In genomic region chr19:28332351-28332750, GRCh38 we compare ENCODE assay signal across 32 cellular contexts.
"Had no signal": no experiment of that assay in that cellular context is flagged by ENCODE, and none has a peak within 500 bp of the region (broad histone marks: within the 10 kb centered on the region; RNA-seq: fewer than 3 reads in every experiment).

No MANE protein-coding gene starts in this region.

- H3K4me3 ChIP-seq: ascending aorta, breast epithelium, cardiac muscle cell, colonic mucosa, gastrocnemius medialis had no signal

- H3K9me3 Mint-ChIP-seq: activated naive CD8-positive, alpha-beta T cell treated with anti-CD3 and anti-CD28 coated beads, Interleukin-2, amount 10 ng/mL, durations not matched to agents 7 days and 5 days had no signal

- ATAC-seq: activated CD4-positive, CD25-positive, alpha-beta regulatory T cell treated with anti-CD3 and anti-CD28 coated beads, Interleukin-2, amount 50 U/mL, for 24 hours; activated CD8-positive, alpha-beta memory T cell treated with anti-CD3 and anti-CD28 coated beads, Interleukin-2, amount 10 ng/mL, durations not matched to agents 7 days and 5 days; activated CD8-positive, alpha-beta T cell treated with anti-CD3 and anti-CD28 coated beads, Interleukin-2, amount 10 ng/mL, durations not matched to agents 7 days and 5 days; activated naive CD4-positive, alpha-beta T cell treated with anti-CD3 and anti-CD28 coated beads, Interleukin-2, amount 50 U/mL, for 72 hours; foreskin keratinocyte; gastrocnemius medialis; T-helper 17 cell had no signal

- H3K27ac ChIP-seq: ascending aorta, breast epithelium, cardiac muscle cell, colonic mucosa, epithelial cell of prostate, foreskin keratinocyte, gastrocnemius medialis, WERI-Rb-1 had no signal

- H3K4me1 Mint-ChIP-seq: activated B cell treated with CpG ODN at 0.5 μM for 24 hours; activated CD8-positive, alpha-beta memory T cell treated with anti-CD3 and anti-CD28 coated beads, Interleukin-2, amount 10 ng/mL, durations not matched to agents 7 days and 5 days; activated naive CD4-positive, alpha-beta T cell treated with anti-CD3 and anti-CD28 coated beads, Interleukin-2, amount 10 ng/mL, durations not matched to agents 7 days and 5 days; activated naive CD8-positive, alpha-beta T cell treated with anti-CD3 and anti-CD28 coated beads, Interleukin-2, amount 10 ng/mL, durations not matched to agents 7 days and 5 days; brain; T-helper 17 cell had no signal

- DNase-seq: activated B cell treated with CpG ODN at 0.5 μM for 24 hours; activated CD4-positive, alpha-beta T cell treated with anti-CD3 and anti-CD28 coated beads for 48 hours; activated CD4-positive, alpha-beta T cell treated with anti-CD3 and anti-CD28 coated beads, Interleukin-2, amount 50 U/mL, for 1 hour; activated CD4-positive, alpha-beta T cell treated with anti-CD3 and anti-CD28 coated beads, Interleukin-2, amount 50 U/mL, for 48 hours; activated CD8-positive, alpha-beta memory T cell treated with anti-CD3 and anti-CD28 coated beads, Interleukin-2, amount 10 ng/mL, durations not matched to agents 7 days and 5 days; activated CD8-positive, alpha-beta memory T cell treated with anti-CD3 and anti-CD28 coated beads, Interleukin-2, amount 50 U/mL, for 4 hours; activated CD8-positive, alpha-beta T cell treated with anti-CD3 and anti-CD28 coated beads, Interleukin-2, amount 10 ng/mL, durations not matched to agents 7 days and 5 days; activated gamma-delta T cell; activated naive CD4-positive, alpha-beta T cell; activated naive CD4-positive, alpha-beta T cell treated with anti-CD3 and anti-CD28 coated beads, Interleukin-2, amount 10 ng/mL, durations not matched to agents 7 days and 5 days; activated naive CD8-positive, alpha-beta T cell treated with anti-CD3 and anti-CD28 coated beads, Interleukin-2, amount 10 ng/mL, durations not matched to agents 7 days and 5 days; activated T-cell treated with anti-CD3 and anti-CD28 coated beads, Interleukin-2, amount 50 U/mL, for 1 hour; activated T-cell treated with anti-CD3 and anti-CD28 coated beads, Interleukin-2, amount 50 U/mL, for 48 hours; central memory CD4-positive, alpha-beta T cell; cerebellar nuclear complex; colonic mucosa; effector CD8-positive, alpha-beta T cell; foreskin keratinocyte; gastrocnemius medialis; T-helper 1 cell; T-helper 17 cell; T1000; WERI-Rb-1 had no signal

- H3K4me3 Mint-ChIP-seq: activated B cell treated with CpG ODN at 0.5 μM for 24 hours; activated CD8-positive, alpha-beta memory T cell treated with anti-CD3 and anti-CD28 coated beads, Interleukin-2, amount 10 ng/mL, durations not matched to agents 7 days and 5 days; activated CD8-positive, alpha-beta T cell treated with anti-CD3 and anti-CD28 coated beads, Interleukin-2, amount 10 ng/mL, durations not matched to agents 7 days and 5 days; activated naive CD4-positive, alpha-beta T cell treated with anti-CD3 and anti-CD28 coated beads, Interleukin-2, amount 10 ng/mL, durations not matched to agents 7 days and 5 days; activated naive CD8-positive, alpha-beta T cell treated with anti-CD3 and anti-CD28 coated beads, Interleukin-2, amount 10 ng/mL, durations not matched to agents 7 days and 5 days; activated T-helper 1 cell treated with anti-CD3 and anti-CD28 coated beads, Interleukin-12 subunit alpha, Interleukin-12 subunit beta, Interleukin-2, Interleukin-4 antibody, amounts not matched to agents 30 ng/mL and 10 ng/mL and 1 ng/mL, durations not matched to agents 14 hours and 24 hours and 36 hours; brain; T-helper 17 cell; T-helper 2 cell treated with Interferon-gamma antibody and Interleukin-4, amounts not matched to agents 5 μg/mL and 100 μg/mL, for 36 hours had no signal

- H3K36me3 ChIP-seq: ascending aorta, breast epithelium, cardiac muscle cell, colonic mucosa, gastrocnemius medialis, WERI-Rb-1 had no signal

- H3K27me3 ChIP-seq: ascending aorta, breast epithelium, colonic mucosa, foreskin keratinocyte, gastrocnemius medialis had no signal

- H3K36me3 Mint-ChIP-seq: activated CD8-positive, alpha-beta memory T cell treated with anti-CD3 and anti-CD28 coated beads, Interleukin-2, amount 10 ng/mL, durations not matched to agents 7 days and 5 days; activated naive CD4-positive, alpha-beta T cell treated with anti-CD3 and anti-CD28 coated beads, Interleukin-2, amount 10 ng/mL, durations not matched to agents 7 days and 5 days; activated naive CD4-positive, alpha-beta T cell treated with anti-CD3 and anti-CD28 coated beads, Interleukin-2, amount 50 U/mL, for 72 hours; activated naive CD8-positive, alpha-beta T cell treated with anti-CD3 and anti-CD28 coated beads, Interleukin-2, amount 10 ng/mL, durations not matched to agents 7 days and 5 days; brain had no signal

- H3K4me1 ChIP-seq: ascending aorta, breast epithelium, colonic mucosa, foreskin keratinocyte, gastrocnemius medialis had no signal

- H3K27me3 Mint-ChIP-seq: activated B cell treated with CpG ODN at 0.5 μM for 24 hours; activated CD8-positive, alpha-beta memory T cell treated with anti-CD3 and anti-CD28 coated beads, Interleukin-2, amount 10 ng/mL, durations not matched to agents 7 days and 5 days; activated naive CD4-positive, alpha-beta T cell treated with anti-CD3 and anti-CD28 coated beads, Interleukin-2, amount 10 ng/mL, durations not matched to agents 7 days and 5 days; activated naive CD8-positive, alpha-beta T cell treated with anti-CD3 and anti-CD28 coated beads, Interleukin-2, amount 10 ng/mL, durations not matched to agents 7 days and 5 days; T-helper 17 cell had no signal

- H3K9me3 ChIP-seq: ascending aorta, breast epithelium, colonic mucosa, gastrocnemius medialis had no signal

- H3K27ac Mint-ChIP-seq: activated B cell treated with CpG ODN at 0.5 μM for 24 hours; activated CD8-positive, alpha-beta memory T cell treated with anti-CD3 and anti-CD28 coated beads, Interleukin-2, amount 10 ng/mL, durations not matched to agents 7 days and 5 days; activated CD8-positive, alpha-beta T cell treated with anti-CD3 and anti-CD28 coated beads, Interleukin-2, amount 10 ng/mL, durations not matched to agents 7 days and 5 days; activated naive CD4-positive, alpha-beta T cell treated with anti-CD3 and anti-CD28 coated beads, Interleukin-2, amount 10 ng/mL, durations not matched to agents 7 days and 5 days; activated naive CD4-positive, alpha-beta T cell treated with anti-CD3 and anti-CD28 coated beads, Interleukin-2, amount 50 U/mL, for 72 hours; activated naive CD8-positive, alpha-beta T cell treated with anti-CD3 and anti-CD28 coated beads, Interleukin-2, amount 10 ng/mL, durations not matched to agents 7 days and 5 days; activated T-helper 1 cell treated with anti-CD3 and anti-CD28 coated beads, Interleukin-12 subunit alpha, Interleukin-12 subunit beta, Interleukin-2, Interleukin-4 antibody, amounts not matched to agents 30 ng/mL and 10 ng/mL and 1 ng/mL, durations not matched to agents 14 hours and 24 hours and 36 hours; brain; T-helper 17 cell; T-helper 2 cell treated with Interferon-gamma antibody and Interleukin-4, amounts not matched to agents 5 μg/mL and 100 μg/mL, for 36 hours had no signal
